16 cellular contexts compared by ENCODE assay signal in genomic region chr9:72352911-72353388, GRCh38. TPM values are rescaled to one million over a fixed set of nuclear protein-coding genes. Genes with fewer than 3 reads are reported as not detected.
DNase-seq lines count a peak whose midpoint lies in the region; ATAC-seq lines count a peak whose summit lies in the region.
"Had no signal": no experiment of that assay in that cellular context is flagged by ENCODE, and none has a peak within 500 bp of the region (broad histone marks: within the 10 kb centered on the region; RNA-seq: fewer than 3 reads in every experiment).

No MANE protein-coding gene starts in this region.

- H4K91ac ChIP-seq in mesenchymal stem cell (ENCODE audit: low read length) = no peak overlapping the region

- no peak overlapping the region for H2BK15ac ChIP-seq in mesenchymal stem cell (ENCODE audit: low read depth, poor library complexity, severe bottlenecking)

- peak; percentile 50 for DNase-seq in EL
- DNase-seq in mesenchymal stem cell = peak; percentile 60
- DNase-seq in NCI-H1417 (lab: John Stamatoyannopoulos, UW) = no peak
- DNase-seq in ACHN = no peak
- DNase-seq: activated CD4-positive, alpha-beta T cell treated with anti-CD3 and anti-CD28 coated beads for 48 hours; effector CD8-positive, alpha-beta T cell; GOT3; NCI-H2171; NK-92 treated with Interleukin-12 subunit alpha and Interleukin-12 subunit beta, amount 100 ng/mL, for 24 hours; T1000 had no signal

- no peak overlapping the region for H3K4me3 Mint-ChIP-seq in dendritic cell treated with granulocyte-macrophage colony-stimulating factor and Interleukin-4, amounts not matched to agents 40 ng/mL and 50 ng/mL, for 4 days
- H3K4me3 Mint-ChIP-seq: activated naive CD4-positive, alpha-beta T cell treated with anti-CD3 and anti-CD28 coated beads, Interleukin-2, amount 50 U/mL, for 24 hours; nephron had no signal

- no peaks in the 10 kb centered on the region for H3K4me1 ChIP-seq in HUES64 (ENCODE audit: insufficient read depth, low read length)
- peaks cover 1% of the 10 kb centered on the region for H3K4me1 ChIP-seq in mesenchymal stem cell (ENCODE audit: control insufficient read depth, insufficient read depth, low read depth, low read length)

- no peak overlapping the region for H2AFZ ChIP-seq in mesenchymal stem cell (ENCODE audit: low read depth, low read length)

- no peak overlapping the region for H3K4ac ChIP-seq in mesenchymal stem cell (ENCODE audit: low read depth in 1 of 2, low read length in 2 of 2)

- H3K36me3 Mint-ChIP-seq in dendritic cell treated with granulocyte-macrophage colony-stimulating factor and Interleukin-4, amounts not matched to agents 40 ng/mL and 50 ng/mL, for 4 days (ENCODE audit: low read depth) = peaks cover 80% of the 10 kb centered on the region

- H3K79me1 ChIP-seq in mesenchymal stem cell (replicated peaks; ENCODE audit: low read length, poor library complexity, severe bottlenecking) = no peaks in the 10 kb centered on the region

- H2BK12ac ChIP-seq in mesenchymal stem cell (ENCODE audit: low read length in 2 of 2) = no peak overlapping the region

- no peaks in the 10 kb centered on the region for H3K9me3 Mint-ChIP-seq in dendritic cell treated with granulocyte-macrophage colony-stimulating factor and Interleukin-4, amounts not matched to agents 40 ng/mL and 50 ng/mL, for 4 days
- H3K9me3 Mint-ChIP-seq: activated naive CD4-positive, alpha-beta T cell treated with anti-CD3 and anti-CD28 coated beads, Interleukin-2, amount 50 U/mL, for 24 hours; nephron had no signal

- no peak overlapping the region for H3K9ac ChIP-seq in HUES64 (ENCODE audit: low read depth, low read length)
- H3K9ac ChIP-seq in mesenchymal stem cell (ENCODE audit: low read length) = no peak overlapping the region

- no peaks in the 10 kb centered on the region for H3K27me3 ChIP-seq in HUES64 (ENCODE audit: insufficient read depth, low read length)
- no peaks in the 10 kb centered on the region for H3K27me3 ChIP-seq in mesenchymal stem cell (ENCODE audit: control insufficient read depth in 1 of 2, insufficient read depth in 1 of 2, low read length in 2 of 2)

- in situ Hi-C loops in ACHN (cut with HindIII; ENCODE audit: low pct_ligation_motif_present, low pct_unique_long_range_greater_than_20kb, low sequenced_read_pairs) = no loop called here

- H3K4me3 ChIP-seq in HUES64 (ENCODE audit: low read length) (no peak overlapping the region), mesenchymal stem cell (ENCODE audit: insufficient read depth in 1 of 2, low read depth in 1 of 2, low read length in 2 of 2) (no peak overlapping the region)

- H3K9me3 ChIP-seq in HUES64 (ENCODE audit: insufficient read depth, low read depth, low read length) (no peaks in the 10 kb centered on the region), mesenchymal stem cell (ENCODE audit: control insufficient read depth, low read length) (no peaks in the 10 kb centered on the region)

- no peak overlapping the region for H2BK120ac ChIP-seq in mesenchymal stem cell (ENCODE audit: low read depth, low read length)

- H3K27ac ChIP-seq in HUES64 (ENCODE audit: low read depth, low read length) (peak overlapping the region; percentile 3; the same call in 1 of the 2 replicates), mesenchymal stem cell (ENCODE audit: low read length, poor library complexity, severe bottlenecking) (no peak overlapping the region)

- H2BK5ac ChIP-seq in mesenchymal stem cell (ENCODE audit: low read depth, low read length, poor library complexity, severe bottlenecking) = no peak overlapping the region

- H4K8ac ChIP-seq in mesenchymal stem cell (ENCODE audit: low read length) = no peak overlapping the region

- H3K14ac ChIP-seq in mesenchymal stem cell (ENCODE audit: low read length in 2 of 2) = no peak overlapping the region

- no peak overlapping the region for H3K18ac ChIP-seq in mesenchymal stem cell (ENCODE audit: low read depth in 1 of 2, low read length in 2 of 2)

- H3K23ac ChIP-seq in mesenchymal stem cell (ENCODE audit: low read length in 2 of 2) = no peak overlapping the region

- intact Hi-C loops in dendritic cell treated with granulocyte-macrophage colony-stimulating factor and Interleukin-4, amounts not matched to agents 40 ng/mL and 50 ng/mL, for 4 days (cut with micrococcal nuclease) = no loop called here

- H3K4me2 ChIP-seq in mesenchymal stem cell (ENCODE audit: low read length, poor library complexity, severe bottlenecking) = no peak overlapping the region

- ATAC-seq in GM21515 (IDR thresholded peaks at IDR 0.05; ENCODE audit: unreplicated experiment) (no peak), HG03139 (IDR thresholded peaks at IDR 0.05; ENCODE audit: unreplicated experiment) (no peak)

- H3K36me3 ChIP-seq in HUES64 (ENCODE audit: insufficient read depth, low read length) (peaks cover 43% of the 10 kb centered on the region), mesenchymal stem cell (ENCODE audit: control insufficient read depth in 1 of 2, insufficient read depth in 2 of 2, low read depth in 1 of 2, low read length in 2 of 2) (peaks cover 0 to 59% of the 10 kb centered on the region in 2 experiments)

- H3K4me1 Mint-ChIP-seq in dendritic cell treated with granulocyte-macrophage colony-stimulating factor and Interleukin-4, amounts not matched to agents 40 ng/mL and 50 ng/mL, for 4 days (ENCODE audit: low read depth) = peaks cover 30% of the 10 kb centered on the region

- no peak overlapping the region for H2AK5ac ChIP-seq in mesenchymal stem cell (ENCODE audit: low read length, severe bottlenecking)

- peak overlapping the region; percentile 22 for H3K27ac Mint-ChIP-seq in dendritic cell treated with granulocyte-macrophage colony-stimulating factor and Interleukin-4, amounts not matched to agents 40 ng/mL and 50 ng/mL, for 4 days
- H3K27ac Mint-ChIP-seq: activated naive CD4-positive, alpha-beta T cell treated with anti-CD3 and anti-CD28 coated beads, Interleukin-2, amount 50 U/mL, for 24 hours; nephron had no signal

- 68% methylated on average over 2 of the region's 2 CpGs for WGBS in HUES64
- 79% methylated on average over 2 of the region's 2 CpGs for WGBS in mesenchymal stem cell

- no peaks in the 10 kb centered on the region for H3K27me3 Mint-ChIP-seq in dendritic cell treated with granulocyte-macrophage colony-stimulating factor and Interleukin-4, amounts not matched to agents 40 ng/mL and 50 ng/mL, for 4 days
- H3K27me3 Mint-ChIP-seq: activated naive CD4-positive, alpha-beta T cell treated with anti-CD3 and anti-CD28 coated beads, Interleukin-2, amount 50 U/mL, for 24 hours had no signal

RNA-seq across cellular contexts. Expression of gene ZFAND5, which starts 12.1 kb away (rescaled TPM):
- polyA plus RNA-seq in HUES64 (2013, experiment 1 of 2) = 154 TPM
- 160 TPM for polyA plus RNA-seq in HUES64 (2013, experiment 2 of 2)
- polyA plus RNA-seq in mesenchymal stem cell (2013, experiment 1 of 2) = 183 TPM
- polyA plus RNA-seq in mesenchymal stem cell (2013, experiment 2 of 2) = 181 TPM

Comparison
In these comparisons a context has a peak if more than half of its experiments do, and no peak if none do; other contexts are left out.
1. DNase-seq: peak in EL (single experiment) and mesenchymal stem cell (single experiment); none in NCI-H1417 (0 of 3) and ACHN (single experiment).